35 cellular contexts compared by ENCODE assay signal in genomic region chr3:127938800-127939199, GRCh38. TPM values are rescaled to one million over a fixed set of nuclear protein-coding genes. Genes with fewer than 3 reads are reported as not detected.
"Had no signal": no experiment of that assay in that cellular context is flagged by ENCODE, and none has a peak within 500 bp of the region (broad histone marks: within the 10 kb centered on the region; RNA-seq: fewer than 3 reads in every experiment).

No MANE protein-coding gene starts in this region.

- H3K27me3 ChIP-seq: adrenal gland, body of pancreas, brain microvascular endothelial cell, breast epithelium had no signal

- H3K27ac ChIP-seq: adrenal gland, body of pancreas, brain microvascular endothelial cell, breast epithelium, VCaP had no signal

- FAIRE-seq: astrocyte, TTC549 had no signal

- DNase-seq: activated B cell treated with CpG ODN at 0.5 μM for 24 hours; activated CD4-positive, alpha-beta memory T cell treated with anti-CD3 and anti-CD28 coated beads for 36 hours; activated CD4-positive, alpha-beta T cell treated with anti-CD3 and anti-CD28 coated beads for 4 hours; activated CD4-positive, alpha-beta T cell treated with anti-CD3 and anti-CD28 coated beads, Interleukin-2, amount 10 ng/mL, durations not matched to agents 24 days and 14 days; activated CD4-positive, alpha-beta T cell treated with anti-CD3 and anti-CD28 coated beads, Interleukin-2, amount 50 U/mL, for 1 hour; activated CD4-positive, alpha-beta T cell treated with anti-CD3 and anti-CD28 coated beads, Interleukin-2, amount 50 U/mL, for 4 hours; activated CD4-positive, CD25-positive, alpha-beta regulatory T cell treated with anti-CD3 and anti-CD28 coated beads, Interleukin-2, amount 50 U/mL, for 72 hours; activated CD8-positive, alpha-beta memory T cell treated with anti-CD3 and anti-CD28 coated beads, Interleukin-2, amount 50 U/mL, for 4 hours; activated CD8-positive, alpha-beta T cell treated with anti-CD3 and anti-CD28 coated beads for 36 hours; activated effector memory CD4-positive, alpha-beta T cell treated with anti-CD3 and anti-CD28 coated beads, Interleukin-2, amount 50 U/mL, for 16 hours; activated gamma-delta T cell treated with Interleukin-2 at 50 U/mL for 16 hours; activated naive CD4-positive, alpha-beta T cell; activated naive CD4-positive, alpha-beta T cell treated with anti-CD3 and anti-CD28 coated beads for 36 hours; activated naive CD4-positive, alpha-beta T cell treated with anti-CD3 and anti-CD28 coated beads, Interleukin-2, amount 50 U/mL, for 16 hours; activated naive CD8-positive, alpha-beta T cell treated with anti-CD3 and anti-CD28 coated beads for 36 hours; activated T-cell treated with anti-CD3 and anti-CD28 coated beads for 4 hours; activated T-cell treated with anti-CD3 and anti-CD28 coated beads, Interleukin-2, amount 50 U/mL, for 1 hour; activated T-cell treated with anti-CD3 and anti-CD28 coated beads, Interleukin-2, amount 50 U/mL, for 4 hours; activated T-cell treated with anti-CD3 and anti-CD28 coated beads, Interleukin-2, amount 50 U/mL, for 72 hours; adrenal gland; amniotic stem cell; aorta; body of pancreas; brain microvascular endothelial cell; central memory CD4-positive, alpha-beta T cell; T-helper 2 cell; T-helper 9 cell had no signal

- H3K4me1 ChIP-seq: adrenal gland, body of pancreas, breast epithelium had no signal

- H3K4me3 ChIP-seq: adrenal gland, body of pancreas, breast epithelium had no signal

- H3K9me3 ChIP-seq: adrenal gland, body of pancreas had no signal

- H3K36me3 ChIP-seq: adrenal gland, brain microvascular endothelial cell, breast epithelium had no signal

- ATAC-seq: activated CD8-positive, alpha-beta T cell treated with anti-CD3 and anti-CD28 coated beads for 36 hours; activated naive CD4-positive, alpha-beta T cell treated with anti-CD3 and anti-CD28 coated beads, Interleukin-2, amount 50 U/mL, for 72 hours; activated T-cell treated with anti-CD3 and anti-CD28 coated beads, Interleukin-2, amount 50 U/mL, for 4 hours; activated T-cell treated with anti-CD3 and anti-CD28 coated beads, Interleukin-2, amount 50 U/mL, for 72 hours; activated T-helper 17 cell treated with anti-CD3 and anti-CD28 coated beads, Interleukin-2, amount 50 U/mL, for 72 hours; body of pancreas had no signal

RNA-seq across cellular contexts. Expression of gene KBTBD12, which starts 23.8 kb away (rescaled TPM):
- total RNA-seq: activated CD4-positive, alpha-beta memory T cell treated with anti-CD3 and anti-CD28 coated beads for 36 hours; activated CD4-positive, alpha-beta T cell treated with anti-CD3 and anti-CD28 coated beads, Interleukin-2, amount 10 ng/mL, durations not matched to agents 24 days and 14 days; activated CD8-positive, alpha-beta memory T cell treated with anti-CD3 and anti-CD28 coated beads for 36 hours; activated CD8-positive, alpha-beta T cell treated with anti-CD3 and anti-CD28 coated beads for 36 hours; activated naive CD4-positive, alpha-beta T cell treated with anti-CD3 and anti-CD28 coated beads for 36 hours; activated naive CD4-positive, alpha-beta T cell treated with anti-CD3 and anti-CD28 coated beads, Interleukin-2, amount 50 U/mL, for 72 hours; activated naive CD8-positive, alpha-beta T cell treated with anti-CD3 and anti-CD28 coated beads for 36 hours; activated T-cell treated with anti-CD3 and anti-CD28 coated beads, Interleukin-2, amount 50 U/mL, for 72 hours; activated T-helper 1 cell treated with anti-CD3 and anti-CD28 coated beads, Interleukin-12 subunit alpha, Interleukin-12 subunit beta, Interleukin-2, Interleukin-4 antibody, amounts not matched to agents 30 ng/mL and 10 ng/mL and 1 ng/mL, durations not matched to agents 14 hours and 24 hours and 36 hours; activated T-helper 17 cell treated with anti-CD3 and anti-CD28 coated beads, Interleukin-2, amount 50 U/mL, for 72 hours; astrocyte had no signal
